ENCODE assay signal across 33 cellular contexts in genomic region chr7:103143865-103144264, GRCh38.
"Had no signal": no experiment of that assay in that cellular context is flagged by ENCODE, and none has a peak within 500 bp of the region (broad histone marks: within the 10 kb centered on the region; RNA-seq: fewer than 3 reads in every experiment).

No MANE protein-coding gene starts in this region.

- ATAC-seq: activated CD8-positive, alpha-beta T cell treated with anti-CD3 and anti-CD28 coated beads for 36 hours; activated T-cell treated with anti-CD3 and anti-CD28 coated beads, Interleukin-2, amount 50 U/mL, for 72 hours; activated T-helper 17 cell treated with anti-CD3 and anti-CD28 coated beads, Interleukin-2, amount 50 U/mL, for 72 hours had no signal

- H3K27me3 Mint-ChIP-seq: activated CD4-positive, alpha-beta T cell treated with anti-CD3 and anti-CD28 coated beads, Interleukin-2, amount 10 ng/mL, durations not matched to agents 24 days and 14 days; activated CD8-positive, alpha-beta T cell treated with anti-CD3 and anti-CD28 coated beads for 36 hours; activated naive CD4-positive, alpha-beta T cell treated with anti-CD3 and anti-CD28 coated beads, Interleukin-2, amount 50 U/mL, for 24 hours; activated naive CD8-positive, alpha-beta T cell treated with anti-CD3 and anti-CD28 coated beads, Interleukin-2, amount 10 ng/mL, durations not matched to agents 7 days and 5 days; activated T-helper 17 cell treated with anti-CD3 and anti-CD28 coated beads, Interleukin-2, amount 50 U/mL, for 72 hours; central memory CD8-positive, alpha-beta T cell had no signal

- H3K9me3 ChIP-seq: ascending aorta had no signal

- H3K9ac ChIP-seq: KMS-11 had no signal

- H3K27me3 ChIP-seq: ascending aorta, cardiac muscle cell had no signal

- H3K36me3 ChIP-seq: ascending aorta, cardiac muscle cell, WERI-Rb-1 had no signal

- H3K27ac Mint-ChIP-seq: activated CD4-positive, alpha-beta T cell treated with anti-CD3 and anti-CD28 coated beads, Interleukin-2, amount 10 ng/mL, durations not matched to agents 24 days and 14 days; activated CD8-positive, alpha-beta T cell treated with anti-CD3 and anti-CD28 coated beads for 36 hours; activated naive CD4-positive, alpha-beta T cell treated with anti-CD3 and anti-CD28 coated beads, Interleukin-2, amount 50 U/mL, for 24 hours; activated naive CD8-positive, alpha-beta T cell treated with anti-CD3 and anti-CD28 coated beads, Interleukin-2, amount 10 ng/mL, durations not matched to agents 7 days and 5 days; activated T-cell treated with anti-CD3 and anti-CD28 coated beads, Interleukin-2, amount 50 U/mL, for 72 hours; activated T-helper 17 cell treated with anti-CD3 and anti-CD28 coated beads, Interleukin-2, amount 50 U/mL, for 72 hours had no signal

- H3K4me3 Mint-ChIP-seq: activated CD4-positive, alpha-beta T cell treated with anti-CD3 and anti-CD28 coated beads, Interleukin-2, amount 10 ng/mL, durations not matched to agents 24 days and 14 days; activated CD8-positive, alpha-beta T cell treated with anti-CD3 and anti-CD28 coated beads for 36 hours; activated naive CD4-positive, alpha-beta T cell treated with anti-CD3 and anti-CD28 coated beads, Interleukin-2, amount 50 U/mL, for 24 hours; activated naive CD8-positive, alpha-beta T cell treated with anti-CD3 and anti-CD28 coated beads, Interleukin-2, amount 10 ng/mL, durations not matched to agents 7 days and 5 days; activated T-cell treated with anti-CD3 and anti-CD28 coated beads, Interleukin-2, amount 50 U/mL, for 72 hours; activated T-helper 17 cell treated with anti-CD3 and anti-CD28 coated beads, Interleukin-2, amount 50 U/mL, for 72 hours; central memory CD8-positive, alpha-beta T cell had no signal

- H3K9me3 Mint-ChIP-seq: activated CD4-positive, alpha-beta T cell treated with anti-CD3 and anti-CD28 coated beads, Interleukin-2, amount 10 ng/mL, durations not matched to agents 24 days and 14 days; activated naive CD4-positive, alpha-beta T cell treated with anti-CD3 and anti-CD28 coated beads, Interleukin-2, amount 50 U/mL, for 24 hours; activated T-cell treated with anti-CD3 and anti-CD28 coated beads, Interleukin-2, amount 50 U/mL, for 72 hours; activated T-helper 17 cell treated with anti-CD3 and anti-CD28 coated beads, Interleukin-2, amount 50 U/mL, for 72 hours; central memory CD8-positive, alpha-beta T cell had no signal

- H3K4me3 ChIP-seq: ascending aorta, cardiac muscle cell, PC-9, SK-N-MC had no signal

- DNase-seq: activated CD4-positive, alpha-beta T cell treated with anti-CD3 and anti-CD28 coated beads for 1 hour; activated CD4-positive, alpha-beta T cell treated with anti-CD3 and anti-CD28 coated beads, Interleukin-2, amount 10 ng/mL, durations not matched to agents 24 days and 14 days; activated CD4-positive, alpha-beta T cell treated with anti-CD3 and anti-CD28 coated beads, Interleukin-2, amount 50 U/mL, for 4 hours; activated CD4-positive, CD25-positive, alpha-beta regulatory T cell; activated CD8-positive, alpha-beta T cell treated with anti-CD3 and anti-CD28 coated beads for 36 hours; activated effector memory CD4-positive, alpha-beta T cell treated with anti-CD3 and anti-CD28 coated beads, Interleukin-2, amount 50 U/mL, for 16 hours; activated naive CD4-positive, alpha-beta T cell treated with Interleukin-2 at 50 U/mL for 16 hours; activated naive CD8-positive, alpha-beta T cell treated with anti-CD3 and anti-CD28 coated beads, Interleukin-2, amount 10 ng/mL, durations not matched to agents 7 days and 5 days; activated T-cell treated with anti-CD3 and anti-CD28 coated beads, Interleukin-2, amount 50 U/mL, for 1 hour; activated T-cell treated with anti-CD3 and anti-CD28 coated beads, Interleukin-2, amount 50 U/mL, for 72 hours; amygdala; NCI-H1105; NCI-H1417 treated with DMSO at 0.1 percent for 48 hours; NCI-H187 treated with DMSO at 0.1 percent for 48 hours; NCI-H2081; NCI-H2171 treated with DMSO at 0.1 percent for 48 hours; NCI-H2227 treated with DMSO at 0.1 percent for 48 hours; NCI-H446; NCI-H510A treated with DMSO at 0.1 percent for 48 hours; NCI-H526 treated with DMSO at 0.1 percent for 48 hours; NCI-H82; NK-92 treated with Interleukin-12 subunit alpha and Interleukin-12 subunit beta, amount 100 ng/mL, for 24 hours; PC-9; Right ventricle myocardium superior; T1000; WERI-Rb-1 had no signal

- H3K27ac ChIP-seq: ascending aorta, cardiac muscle cell, KMS-11, PC-9, SK-N-MC, WERI-Rb-1 had no signal
